ENCODE assay signal across 23 cellular contexts in the genomic region with DNA sequence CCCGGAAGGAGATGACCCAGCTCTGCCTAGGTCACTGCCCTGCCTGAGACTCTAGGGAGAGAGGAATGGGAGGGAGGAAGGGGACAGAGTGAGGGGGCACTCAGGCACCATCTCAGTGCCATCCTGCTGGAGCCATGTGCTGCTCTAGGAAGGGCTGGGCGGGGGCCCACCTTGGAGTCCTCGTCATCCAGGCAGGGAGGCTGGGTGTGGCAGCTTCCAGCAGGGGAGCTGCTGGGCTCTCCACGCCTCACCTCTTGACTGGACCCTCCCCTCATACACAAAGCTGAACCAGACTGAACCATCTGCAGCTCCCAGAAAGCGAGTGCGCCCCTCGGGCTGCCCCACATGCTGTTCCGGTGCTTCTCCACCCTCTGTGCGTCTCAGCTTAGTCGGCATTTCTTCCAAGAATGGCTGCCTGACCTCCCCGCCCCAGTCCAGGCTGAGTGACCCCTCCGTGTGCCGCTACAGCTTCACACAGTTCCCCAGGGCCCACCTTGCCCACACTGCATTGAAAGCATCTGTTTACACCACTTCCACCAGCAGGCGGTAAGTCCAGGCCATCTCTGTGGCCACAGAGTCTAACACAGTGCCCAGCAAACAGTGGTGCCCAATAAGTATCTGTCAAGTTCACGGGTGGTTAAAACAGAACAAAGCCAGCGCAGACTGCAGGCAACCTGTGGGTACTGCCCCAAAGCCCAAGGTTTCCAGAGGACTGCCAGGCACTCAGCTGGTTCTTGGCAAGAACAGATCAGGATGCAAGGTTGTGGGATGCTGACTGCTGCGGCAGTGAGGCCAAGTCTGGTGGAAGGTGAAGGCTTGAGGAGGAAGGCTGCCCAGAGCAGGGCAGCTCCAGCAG. TPM values are rescaled to one million over a fixed set of nuclear protein-coding genes. Genes with fewer than 3 reads are reported as not detected.
A peak's percentile ranks its signal among the peaks of the same experiment; 100 is the strongest.
DNase-seq lines count a peak whose midpoint lies in the region; ATAC-seq and TF ChIP-seq lines count a peak whose summit lies in the region.
"Had no signal": no experiment of that assay in that cellular context is flagged by ENCODE, and none has a peak within 500 bp of the region (broad histone marks: within the 10 kb centered on the region; RNA-seq: fewer than 3 reads in every experiment).

No MANE protein-coding gene starts in this region.

- DNase-seq in GM23338 (ENCODE audit: low spot score): no peak
- no peak for DNase-seq in RWPE1 (ENCODE audit: low spot score)
- DNase-seq in iPS-NIHi11 (ENCODE audit: low spot score): peak; percentile 3
- no peak for DNase-seq in stimulated activated effector memory CD8-positive, alpha-beta T cell treated with anti-CD3 and anti-CD28 coated beads, Interleukin-12 subunit alpha, Interleukin-12 subunit beta, amount 100 ng/mL, for 72 hours (ENCODE audit: low spot score in 2 of 2)
- DNase-seq in EL: no peak
- no peak for DNase-seq in HUDEP-2 (lab: John Stamatoyannopoulos, UW; ENCODE audit: unreplicated experiment in 76 of 76)
- DNase-seq in NCI-H1048 (lab: John Stamatoyannopoulos, UW): no peak
- DNase-seq: activated CD4-positive, alpha-beta T cell treated with anti-CD3 and anti-CD28 coated beads, Interleukin-2, amount 50 U/mL, for 1 hour; activated T-cell treated with anti-CD3 and anti-CD28 coated beads, Interleukin-2, amount 50 U/mL, for 1 hour; C1 segment of cervical spinal cord; DMS 273 treated with DMSO at 0.1 percent for 48 hours; dorsolateral prefrontal cortex; HCEC 1CT; heart right ventricle; NCI-H1436; NK-92 treated with Interleukin-12 subunit alpha and Interleukin-12 subunit beta, amount 100 ng/mL, for 24 hours; nucleus accumbens; sigmoid colon; stimulated activated CD4-positive, alpha-beta T cell treated with anti-CD3 and anti-CD28 coated beads, Interleukin-1b, Interleukin-23, amount 100 ng/mL, for 48 hours; SW 1271 had no signal

- CTCF ChIA-PET in RWPE1 (lab: Yijun Ruan, JAX): interaction anchor here (0.7 to 2.1 kb wide), 2 partner anchors 9 to 18 kb away, joined by 3 to 8 read pairs; a partner anchor contains a TSS

- H4K20me1 ChIP-seq in GM23338 (replicated peaks; ENCODE audit: insufficient read depth): no peaks in the 10 kb centered on the region

- TF ChIP-seq CTCF in GM23338 (conservative IDR thresholded peaks at IDR 0.05; ENCODE audit: low read depth in 2 of 2) (no peak), RWPE1 (conservative IDR thresholded peaks at IDR 0.05; ENCODE audit: low read depth) (peak; percentile 39; the same call in 1 of the 2 replicates)

- H3K27ac Mint-ChIP-seq in GM23338: no peak overlapping the region
- no peak overlapping the region for H3K27ac Mint-ChIP-seq in stimulated activated effector memory CD8-positive, alpha-beta T cell treated with anti-CD3 and anti-CD28 coated beads, Interleukin-12 subunit alpha, Interleukin-12 subunit beta, amount 100 ng/mL, for 72 hours
- H3K27ac Mint-ChIP-seq: activated naive CD8-positive, alpha-beta T cell had no signal

- no peaks in the 10 kb centered on the region for H3K27me3 ChIP-seq in GM23338 (ENCODE audit: insufficient read depth)

- H3F3A ChIP-seq in GM23338 (replicated peaks; ENCODE audit: low read depth): no peaks in the 10 kb centered on the region

- peaks cover 8% of the 10 kb centered on the region; the same call in 1 of the 3 replicates for H3K4me1 Mint-ChIP-seq in GM23338
- no peaks in the 10 kb centered on the region for H3K4me1 Mint-ChIP-seq in stimulated activated effector memory CD8-positive, alpha-beta T cell treated with anti-CD3 and anti-CD28 coated beads, Interleukin-12 subunit alpha, Interleukin-12 subunit beta, amount 100 ng/mL, for 72 hours

- H3K36me3 Mint-ChIP-seq in GM23338 (ENCODE audit: low read depth): no peaks in the 10 kb centered on the region
- H3K36me3 Mint-ChIP-seq in stimulated activated effector memory CD8-positive, alpha-beta T cell treated with anti-CD3 and anti-CD28 coated beads, Interleukin-12 subunit alpha, Interleukin-12 subunit beta, amount 100 ng/mL, for 72 hours: no peaks in the 10 kb centered on the region
- H3K36me3 Mint-ChIP-seq: activated naive CD8-positive, alpha-beta T cell had no signal

- H2AFZ ChIP-seq in GM23338: peak overlapping the region; percentile 56; the same call in 1 of the 2 replicates

- no peak overlapping the region for H3K27ac ChIP-seq in GM23338 (ENCODE audit: low read depth)
- H3K27ac ChIP-seq in RWPE1: peak overlapping the region; percentile 78
- H3K27ac ChIP-seq: dorsolateral prefrontal cortex, heart right ventricle, sigmoid colon had no signal

- H3K9me3 Mint-ChIP-seq in GM23338: no peaks in the 10 kb centered on the region
- peaks cover 4% of the 10 kb centered on the region for H3K9me3 Mint-ChIP-seq in stimulated activated effector memory CD8-positive, alpha-beta T cell treated with anti-CD3 and anti-CD28 coated beads, Interleukin-12 subunit alpha, Interleukin-12 subunit beta, amount 100 ng/mL, for 72 hours

- H3K9me2 ChIP-seq in GM23338 (ENCODE audit: insufficient read depth): no peaks in the 10 kb centered on the region

- no peaks in the 10 kb centered on the region for H3K4me1 ChIP-seq in GM23338 (ENCODE audit: insufficient read depth)
- H3K4me1 ChIP-seq: heart right ventricle, sigmoid colon had no signal

- peak; percentile 52 for ATAC-seq in GM23338
- peak; percentile 40 for ATAC-seq in stimulated activated effector memory CD8-positive, alpha-beta T cell treated with anti-CD3 and anti-CD28 coated beads, Interleukin-12 subunit alpha, Interleukin-12 subunit beta, amount 100 ng/mL, for 72 hours

- no peak overlapping the region for H3K4me3 Mint-ChIP-seq in GM23338
- H3K4me3 Mint-ChIP-seq in stimulated activated effector memory CD8-positive, alpha-beta T cell treated with anti-CD3 and anti-CD28 coated beads, Interleukin-12 subunit alpha, Interleukin-12 subunit beta, amount 100 ng/mL, for 72 hours: no peak overlapping the region
- H3K4me3 Mint-ChIP-seq: activated naive CD8-positive, alpha-beta T cell had no signal

- no peak overlapping the region for H3K4me2 ChIP-seq in GM23338

- H3K27me3 Mint-ChIP-seq in GM23338 (ENCODE audit: insufficient read depth, low read depth, poor library complexity): no peaks in the 10 kb centered on the region

- POLR2A ChIA-PET in RWPE1 (lab: Yijun Ruan, JAX; ENCODE audit: low non-redundant PET): no interaction called here

- no peaks in the 10 kb centered on the region for H3K79me2 ChIP-seq in GM23338 (replicated peaks; ENCODE audit: insufficient read depth)

- no peak overlapping the region for H3K4me3 ChIP-seq in GM23338
- H3K4me3 ChIP-seq: dorsolateral prefrontal cortex, heart right ventricle, sigmoid colon had no signal

- no peaks in the 10 kb centered on the region for H3K36me3 ChIP-seq in GM23338 (ENCODE audit: insufficient read depth)
- H3K36me3 ChIP-seq: heart right ventricle, sigmoid colon had no signal

TF ChIP-seq in GM23338, 12 proteins besides CTCF, POLR2A, EP300 and RAD21:
- TF ChIP-seq ZNF114 (CRISPR knock-in tag; IDR thresholded peaks at IDR 0.05) (no peak), EZH2phosphoT487 (IDR thresholded peaks at IDR 0.05; ENCODE audit: unreplicated experiment) (no peak), STAT1 (IDR thresholded peaks at IDR 0.05; ENCODE audit: unreplicated experiment) (no peak), NANOG (IDR thresholded peaks at IDR 0.05; ENCODE audit: borderline replicate concordance) (no peak)

RNA-seq across cellular contexts. Expression of a gene that starts 9.4 kb away (rescaled TPM):
- total RNA-seq in GM23338 (2014; rRNA removed; shearing (Covaris generic)): 0.16 and 0.28 TPM in 2 replicates
- not detected in 2 replicates for polyA plus RNA-seq in GM23338 (2016; fragmentation: Nextera tagmentation; extraction: Ambion mirVana)
- total RNA-seq: LHCN-M2, mononuclear cell had no signal
